Comparison of ENCODE assay signal across 7 cellular contexts in the genomic region with DNA sequence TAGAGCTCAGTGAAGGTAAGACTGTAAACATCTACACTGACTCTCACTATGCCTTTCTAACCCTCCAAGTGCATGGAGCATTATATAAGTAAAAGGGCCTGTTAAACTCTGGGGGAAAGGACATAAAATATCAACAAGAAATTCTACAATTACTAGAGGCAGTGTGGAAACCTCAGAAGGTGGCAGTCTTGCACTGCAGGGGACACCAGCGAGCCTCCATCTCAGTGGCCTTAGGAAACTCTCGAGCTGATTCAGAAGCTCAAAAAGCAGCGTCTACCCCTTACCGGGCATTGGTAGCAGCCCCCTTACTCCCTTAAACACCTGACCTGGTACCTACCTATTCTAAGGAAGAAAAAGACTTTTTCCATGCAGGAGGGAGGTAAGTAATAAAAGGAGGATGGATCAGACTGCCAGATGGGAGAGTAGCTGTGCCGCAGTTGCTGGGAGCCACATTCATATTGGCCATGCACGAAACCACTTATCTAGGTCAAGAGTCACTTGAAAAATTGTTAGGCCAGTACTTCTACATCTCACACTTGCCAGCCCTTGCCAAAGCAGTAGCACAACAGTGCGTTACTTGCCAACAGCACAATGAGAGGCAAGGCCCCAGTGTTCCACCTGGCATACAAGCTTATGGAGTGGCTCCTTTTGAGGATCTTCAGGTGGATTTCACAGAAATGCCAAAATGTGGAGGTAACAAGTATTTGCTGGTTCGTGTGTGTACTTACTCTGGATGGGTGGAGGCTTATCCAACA.
DNase-seq lines count a peak whose midpoint lies in the region; ATAC-seq and TF ChIP-seq lines count a peak whose summit lies in the region.
"Not testable (repeated sequence)": the region's sequence is repeated elsewhere in the genome, so short reads cannot be mapped to it uniquely, and the experiment has no call there.

No MANE protein-coding gene starts in this region.

- not testable (repeated sequence) for H3K9me2 ChIP-seq in GM23338 (ENCODE audit: insufficient read depth)

- not testable (repeated sequence) for H3K4me3 ChIP-seq in GM23338, dorsolateral prefrontal cortex, lower lobe of right lung

- H3K36me3 ChIP-seq in GM23338 (ENCODE audit: insufficient read depth); lower lobe of right lung: not testable (repeated sequence)

- not testable (repeated sequence) for H3K27me3 Mint-ChIP-seq in GM23338 (ENCODE audit: insufficient read depth, low read depth, poor library complexity); progenitor cell of endocrine pancreas

- not testable (repeated sequence) for H3K27ac ChIP-seq in GM23338 (ENCODE audit: low read depth); dorsolateral prefrontal cortex; lower lobe of right lung

- not testable (repeated sequence) for H3K9me3 ChIP-seq in lower lobe of right lung

- not testable (repeated sequence) for H3F3A ChIP-seq in GM23338 (replicated peaks; ENCODE audit: low read depth)

- not testable (repeated sequence) for H3K9me3 Mint-ChIP-seq in GM23338; progenitor cell of endocrine pancreas (ENCODE audit: low read depth)

- TF ChIP-seq CTCF in GM23338 (conservative IDR thresholded peaks at IDR 0.05; ENCODE audit: low read depth in 2 of 2): peak; percentile 24 to 53; a peak in 3 of 4 replicates
- peak in 31 of 56 donors; percentile 2 to 49 (median 23) for TF ChIP-seq CTCF in dorsolateral prefrontal cortex (IDR thresholded peaks at IDR 0.05 in 54 of 56, conservative IDR thresholded peaks at IDR 0.05 in 2 of 56; ENCODE audit: low read depth in 1 of 56, partially characterized antibody in 56 of 56)
- TF ChIP-seq CTCF in lower lobe of right lung (IDR thresholded peaks at IDR 0.05): not testable (repeated sequence)
- peak; percentile 48 for TF ChIP-seq CTCF in progenitor cell of endocrine pancreas (IDR thresholded peaks at IDR 0.05; ENCODE audit: unreplicated experiment)

- not testable (repeated sequence) for H3K36me3 Mint-ChIP-seq in GM23338 (ENCODE audit: low read depth); progenitor cell of endocrine pancreas (ENCODE audit: insufficient read depth)

- H3K4me1 ChIP-seq in GM23338 (ENCODE audit: insufficient read depth); lower lobe of right lung: not testable (repeated sequence)

- DNase-seq in GM23338 (ENCODE audit: low spot score); progenitor cell of endocrine pancreas (ENCODE audit: low spot score, unreplicated experiment): not testable (repeated sequence)
- DNase-seq in NCI-H1417 (lab: John Stamatoyannopoulos, UW) (peak; percentile 45 to 89 (median 74)), NCI-H2196 (lab: John Stamatoyannopoulos, UW; ENCODE audit: unreplicated experiment) (peak; percentile 16), NCI-H748 (lab: John Stamatoyannopoulos, UW; ENCODE audit: unreplicated experiment) (peak; percentile 16), dorsolateral prefrontal cortex (peak in 2 of 10 donors; percentile 17 to 39), lower lobe of right lung (peak; percentile 47)

- H3K27ac Mint-ChIP-seq in GM23338, progenitor cell of endocrine pancreas: not testable (repeated sequence)

- intact Hi-C loops in dorsolateral prefrontal cortex (cut with DNase I); lower lobe of right lung (cut with DNase I): not testable (repeated sequence)

- not testable (repeated sequence) for H3K27me3 ChIP-seq in GM23338 (ENCODE audit: insufficient read depth); lower lobe of right lung (ENCODE audit: low read depth)
- peaks cover 0 to 20% (median 0%) of the 10 kb centered on the region in 45 donors for H3K27me3 ChIP-seq in dorsolateral prefrontal cortex

- not testable (repeated sequence) for H3K79me2 ChIP-seq in GM23338 (replicated peaks; ENCODE audit: insufficient read depth)

- H4K20me1 ChIP-seq in GM23338 (replicated peaks; ENCODE audit: insufficient read depth): not testable (repeated sequence)

- H3K4me2 ChIP-seq in GM23338: not testable (repeated sequence)

- H2AFZ ChIP-seq in GM23338: not testable (repeated sequence)

- H3K4me3 Mint-ChIP-seq in GM23338; progenitor cell of endocrine pancreas (ENCODE audit: low read depth): not testable (repeated sequence)

- H3K4me1 Mint-ChIP-seq in GM23338; progenitor cell of endocrine pancreas (ENCODE audit: low read depth): not testable (repeated sequence)

- not testable (repeated sequence) for ATAC-seq in GM23338, lower lobe of right lung
